10 cellular contexts compared by ENCODE assay signal in genomic region chr10:43105793-43106158, GRCh38. TPM values are rescaled to one million over a fixed set of nuclear protein-coding genes. Genes with fewer than 3 reads are reported as not detected.
DNase-seq lines count a peak whose midpoint lies in the region; ATAC-seq, FAIRE-seq and TF ChIP-seq lines count a peak whose summit lies in the region.
"Had no signal": no experiment of that assay in that cellular context is flagged by ENCODE, and none has a peak within 500 bp of the region (broad histone marks: within the 10 kb centered on the region; RNA-seq: fewer than 3 reads in every experiment).

No MANE protein-coding gene starts in this region.

- CTCF ChIA-PET in PC-9 (lab: Charles Lee) = no interaction called here

- intact Hi-C loops in left ventricle myocardium inferior (cut with micrococcal nuclease) = loop anchor here (5.0 kb wide), 1 partner anchor 238 kb away; no protein-coding TSS in a partner anchor
- intact Hi-C loops in Right ventricle myocardium superior (cut with DNase I) = loop anchor here (2.0 kb wide), 1 partner anchor 237 kb away; no protein-coding TSS in a partner anchor
- intact Hi-C loops in PC-9 (cut with micrococcal nuclease; ENCODE audit: unreplicated experiment) = loop anchor here (1.0 to 10.0 kb wide), 2 partner anchors 99 to 239 kb away; no protein-coding TSS in a partner anchor
- intact Hi-C loops in upper lobe of right lung (cut with DNase I) = loop anchor here (5.0 kb wide), 1 partner anchor 238 kb away; no protein-coding TSS in a partner anchor

- no peaks in the 10 kb centered on the region for H3K9me2 ChIP-seq in PC-9 (ENCODE audit: insufficient read depth)

- DNase-seq in left ventricle myocardium inferior (no peak), Right ventricle myocardium superior (no peak), PC-9 (no peak), keratinocyte (ENCODE audit: low read depth, low spot score) (no peak), upper lobe of right lung (no peak), T-helper 9 cell (no peak), left lobe of liver (ENCODE audit: low spot score) (no peak)

- 0 out of 2 replicates have a peak overlapping the region, but pooled peaks have one; percentile 72 for H2AFZ ChIP-seq in PC-9
- no peak overlapping the region for H2AFZ ChIP-seq in keratinocyte (ENCODE audit: control insufficient read depth, low read length)

- POLR2A ChIA-PET in PC-9 (lab: Charles Lee; ENCODE audit: unreplicated experiment) = no interaction called here

- H3K9ac ChIP-seq in keratinocyte (ENCODE audit: control insufficient read depth, extremely low read depth, insufficient read depth, low read length) = no peak overlapping the region

- H3K4me3 ChIP-seq in left ventricle myocardium inferior (peak overlapping the region; percentile 74), PC-9 (peak overlapping the region; percentile 53; the same call in 1 of the 2 replicates), keratinocyte (ENCODE audit: control insufficient read depth in 2 of 3, extremely low read depth in 1 of 3, insufficient read depth in 2 of 3, low read depth in 1 of 3, low read length in 3 of 3) (peak overlapping the region in 1 of 3 experiments; percentile 66), upper lobe of right lung (no peak overlapping the region)

- H4K20me1 ChIP-seq in PC-9 (ENCODE audit: insufficient read depth) (no peaks in the 10 kb centered on the region), keratinocyte (ENCODE audit: control insufficient read depth, extremely low read depth, insufficient read depth, low read length) (no peaks in the 10 kb centered on the region)

- H3K9me3 ChIP-seq in left ventricle myocardium inferior (replicated peaks) = no peaks in the 10 kb centered on the region
- H3K9me3 ChIP-seq in PC-9 (ENCODE audit: insufficient read depth, low read depth) = no peaks in the 10 kb centered on the region
- H3K9me3 ChIP-seq in keratinocyte (ENCODE audit: control insufficient read depth, low read depth, low read length) = no peaks in the 10 kb centered on the region
- H3K9me3 ChIP-seq in upper lobe of right lung = no peaks in the 10 kb centered on the region

- BruUV-seq in PC-9 (replicated peaks; lab: Mats Ljungman, UMichigan) = no TSS peak

- no peaks in the 10 kb centered on the region; the same call in 1 of the 2 replicates for H3F3A ChIP-seq in PC-9 (ENCODE audit: insufficient read depth, low read depth)

- H3K4me1 ChIP-seq in left ventricle myocardium inferior (peaks cover 17% of the 10 kb centered on the region), PC-9 (replicated peaks; ENCODE audit: insufficient read depth) (peaks cover 7% of the 10 kb centered on the region; the same call in 1 of the 2 replicates), keratinocyte (ENCODE audit: control insufficient read depth, extremely low read depth, insufficient read depth, low read length) (peaks cover 19% of the 10 kb centered on the region), upper lobe of right lung (peaks cover 10% of the 10 kb centered on the region)

- dilution Hi-C loops in keratinocyte (cut with MboI; ENCODE audit: extremely low pct_ligation_motif_present, low sequenced_read_pairs) = no loop called here

- no peak for ATAC-seq in Right ventricle myocardium superior (ENCODE audit: poor library complexity)
- ATAC-seq in upper lobe of right lung = no peak
- ATAC-seq in HG03520 (IDR thresholded peaks at IDR 0.05; ENCODE audit: unreplicated experiment) = no peak
- no peak for ATAC-seq in left lobe of liver

- no peaks in the 10 kb centered on the region for H3K9me1 ChIP-seq in keratinocyte (ENCODE audit: control insufficient read depth, extremely low read depth, insufficient read depth, low read length)

- H3K36me3 ChIP-seq in left ventricle myocardium inferior = no peaks in the 10 kb centered on the region
- no peaks in the 10 kb centered on the region for H3K36me3 ChIP-seq in PC-9 (ENCODE audit: low read depth)
- H3K36me3 ChIP-seq in keratinocyte (ENCODE audit: control insufficient read depth in 2 of 2, extremely low read depth in 1 of 2, insufficient read depth in 2 of 2, low read length in 2 of 2) = no peaks in the 10 kb centered on the region
- no peaks in the 10 kb centered on the region for H3K36me3 ChIP-seq in upper lobe of right lung

- H3K79me2 ChIP-seq in PC-9 (ENCODE audit: low read depth) = no peaks in the 10 kb centered on the region
- no peaks in the 10 kb centered on the region for H3K79me2 ChIP-seq in keratinocyte (ENCODE audit: control insufficient read depth, insufficient read depth, low read length)

- H3K27ac ChIP-seq in left ventricle myocardium inferior (replicated peaks) (no peak overlapping the region), PC-9 (no peak overlapping the region), keratinocyte (ENCODE audit: control insufficient read depth, insufficient read depth, low read length) (no peak overlapping the region), upper lobe of right lung (no peak overlapping the region)

- FAIRE-seq in keratinocyte (lab: Jason Lieb, UNC) = no peak
- FAIRE-seq: TTC549 had no signal

- H3K27me3 ChIP-seq in left ventricle myocardium inferior (ENCODE audit: low read depth) = peaks cover 45% of the 10 kb centered on the region
- peaks cover 7% of the 10 kb centered on the region; the same call in 1 of the 2 replicates for H3K27me3 ChIP-seq in PC-9 (ENCODE audit: insufficient read depth, low read depth)
- H3K27me3 ChIP-seq in keratinocyte (ENCODE audit: control insufficient read depth, extremely low read depth, insufficient read depth, low read length) = peaks cover 13% of the 10 kb centered on the region
- peaks cover 11% of the 10 kb centered on the region for H3K27me3 ChIP-seq in upper lobe of right lung

- TF ChIP-seq CTCF in left ventricle myocardium inferior (IDR thresholded peaks at IDR 0.05; ENCODE audit: borderline replicate concordance) = peak; percentile 39
- TF ChIP-seq CTCF in PC-9 (conservative IDR thresholded peaks at IDR 0.05) = peak; percentile 48; the same call in 1 of the 2 replicates
- TF ChIP-seq CTCF in keratinocyte (optimal IDR thresholded peaks at IDR 0.05 in 1 of 3, IDR thresholded peaks at IDR 0.05 in 1 of 3, conservative IDR thresholded peaks at IDR 0.05 in 1 of 3; ENCODE audit: extremely low read depth in 1 of 3, insufficient read depth in 2 of 3, low read length in 3 of 3) = no peak
- peak; percentile 2 for TF ChIP-seq CTCF in upper lobe of right lung (IDR thresholded peaks at IDR 0.05)

- H3K4me2 ChIP-seq in PC-9 (peak overlapping the region; percentile 89), keratinocyte (ENCODE audit: control insufficient read depth, extremely low read depth, insufficient read depth, low read depth, low read length) (peak overlapping the region; percentile 89)

RNA-seq across cellular contexts. Expression of gene RET, which starts 28.9 kb away (rescaled TPM):
- total RNA-seq in left ventricle myocardium inferior (0.60 TPM), Right ventricle myocardium superior (6.6 TPM), PC-9 (2021) (not detected in 2 replicates), upper lobe of right lung (1.0 TPM), left lobe of liver (1.1 TPM)
- polyA plus RNA-seq in keratinocyte = 0.21 to 0.63 TPM (median 0.41 TPM) in 3 replicates
- 0.35 TPM for polyA plus RNA-seq in keratinocyte (2011; ENCODE audit: low read depth)
- polyA plus RNA-seq in keratinocyte (2011; cell fraction: cytosol; rRNA removed) = 0.23 and 0.28 TPM in 2 replicates
- 1.0 and 1.1 TPM in 2 replicates for polyA plus RNA-seq in keratinocyte (2011; cell fraction: nucleus; rRNA removed)
- 0.31 and 0.94 TPM in 2 replicates for polyA plus RNA-seq in keratinocyte (2012; ENCODE audit: low replicate concordance)
- 0.19 to 2.1 TPM (median 0.26 TPM) in 3 replicates for polyA minus RNA-seq in keratinocyte
- 2.1 TPM for polyA minus RNA-seq in keratinocyte (2011; cell fraction: cytosol; rRNA and poly(A)+ RNA removed)
- 0.47 and 1.2 TPM in 2 replicates for polyA minus RNA-seq in keratinocyte (2011; cell fraction: nucleus; rRNA and poly(A)+ RNA removed)
- polyA plus RNA-seq: CD4-positive, CD25-positive, alpha-beta regulatory T cell had no signal

RNA-seq across cellular contexts. Expression of gene CSGALNACT2, which starts 32.5 kb away (rescaled TPM):
- total RNA-seq in left ventricle myocardium inferior (7.1 TPM), Right ventricle myocardium superior (6.6 TPM), PC-9 (2021) (7.2 and 8.5 TPM in 2 replicates), upper lobe of right lung (40.8 TPM), left lobe of liver (5.5 TPM)
- 12.0 to 19.7 TPM (median 16.2 TPM) in 3 replicates for polyA plus RNA-seq in keratinocyte
- 15.8 TPM for polyA plus RNA-seq in keratinocyte (2011; ENCODE audit: low read depth)
- polyA plus RNA-seq in keratinocyte (2011; cell fraction: cytosol; rRNA removed) = 11.3 and 17.7 TPM in 2 replicates
- 23.4 and 30.8 TPM in 2 replicates for polyA plus RNA-seq in keratinocyte (2011; cell fraction: nucleus; rRNA removed)
- 10.6 and 12.4 TPM in 2 replicates for polyA plus RNA-seq in keratinocyte (2012; ENCODE audit: low replicate concordance)
- 5.7 to 13.6 TPM (median 7.1 TPM) in 3 replicates for polyA minus RNA-seq in keratinocyte
- polyA minus RNA-seq in keratinocyte (2011; cell fraction: cytosol; rRNA and poly(A)+ RNA removed) = 10.2 TPM
- 7.7 and 17.0 TPM in 2 replicates for polyA minus RNA-seq in keratinocyte (2011; cell fraction: nucleus; rRNA and poly(A)+ RNA removed)

Comparison
In these comparisons a context has a peak if more than half of its experiments do, and no peak if none do; other contexts are left out.
1. CTCF ChIP-seq: peak in left ventricle myocardium inferior (single experiment), PC-9 (single experiment) and upper lobe of right lung (single experiment); none in keratinocyte (0 of 3).